In genomic region chr5:31334061-31334700, GRCh38 we compare ENCODE assay signal across 29 cellular contexts.
"Had no signal": no experiment of that assay in that cellular context is flagged by ENCODE, and none has a peak within 500 bp of the region (broad histone marks: within the 10 kb centered on the region; RNA-seq: fewer than 3 reads in every experiment).

No MANE protein-coding gene starts in this region.

- DNase-seq: colonic mucosa; effector CD8-positive, alpha-beta T cell; endodermal cell; foreskin melanocyte; glutamatergic neuron; heart right ventricle; hippocampal formation; left cardiac atrium; left lung; mesendoderm; midbrain; natural killer cell; ovary; posterior cingulate gyrus; psoas muscle; right cardiac atrium; sigmoid colon; stimulated activated CD4-positive, alpha-beta T cell treated with anti-CD3 and anti-CD28 coated beads, Interleukin-2, amount 100 ng/mL, for 24 hours; stimulated activated CD4-positive, alpha-beta T cell treated with anti-CD3 and anti-CD28 coated beads, Interleukin-4, amount 100 ng/mL, for 24 hours; stimulated activated naive CD4-positive, alpha-beta T cell treated with Interleukin-2 at 50 U/mL for 16 hours; stomach; thyroid gland; trophoblast cell had no signal

- H3K4me1 Mint-ChIP-seq: natural killer cell; stimulated activated effector memory CD8-positive, alpha-beta T cell treated with anti-CD3 and anti-CD28 coated beads, Interleukin-12 subunit alpha, Interleukin-12 subunit beta, amount 100 ng/mL, for 72 hours had no signal

- H3K4me3 ChIP-seq: colonic mucosa, esophagus muscularis mucosa, heart right ventricle, left lung, ovary, psoas muscle, sigmoid colon, stomach, thyroid gland, vagina had no signal

- H3K4me1 ChIP-seq: colonic mucosa, esophagus muscularis mucosa, heart right ventricle, left lung, psoas muscle, sigmoid colon, stomach, thyroid gland, vagina had no signal

- H3K36me3 Mint-ChIP-seq: natural killer cell; stimulated activated effector memory CD8-positive, alpha-beta T cell treated with anti-CD3 and anti-CD28 coated beads, Interleukin-12 subunit alpha, Interleukin-12 subunit beta, amount 100 ng/mL, for 72 hours had no signal

- H3K9me3 Mint-ChIP-seq: dendritic cell treated with granulocyte-macrophage colony-stimulating factor and Interleukin-4, amounts not matched to agents 40 ng/mL and 50 ng/mL, for 4 days; endodermal cell; stimulated activated effector memory CD8-positive, alpha-beta T cell treated with anti-CD3 and anti-CD28 coated beads, Interleukin-12 subunit alpha, Interleukin-12 subunit beta, amount 100 ng/mL, for 72 hours had no signal

- FAIRE-seq: islet of Langerhans had no signal

- H3K27ac Mint-ChIP-seq: dendritic cell treated with granulocyte-macrophage colony-stimulating factor and Interleukin-4, amounts not matched to agents 40 ng/mL and 50 ng/mL, for 4 days; endodermal cell; natural killer cell; stimulated activated effector memory CD8-positive, alpha-beta T cell treated with anti-CD3 and anti-CD28 coated beads, Interleukin-12 subunit alpha, Interleukin-12 subunit beta, amount 100 ng/mL, for 72 hours had no signal

- H3K4me3 Mint-ChIP-seq: dendritic cell treated with granulocyte-macrophage colony-stimulating factor and Interleukin-4, amounts not matched to agents 40 ng/mL and 50 ng/mL, for 4 days; endodermal cell; natural killer cell; stimulated activated effector memory CD8-positive, alpha-beta T cell treated with anti-CD3 and anti-CD28 coated beads, Interleukin-12 subunit alpha, Interleukin-12 subunit beta, amount 100 ng/mL, for 72 hours had no signal

- ATAC-seq: heart right ventricle; left cardiac atrium; left lung; natural killer cell; psoas muscle; right cardiac atrium; stimulated activated effector memory CD8-positive, alpha-beta T cell treated with anti-CD3 and anti-CD28 coated beads, Interleukin-12 subunit alpha, Interleukin-12 subunit beta, amount 100 ng/mL, for 72 hours had no signal

- H3K9me3 ChIP-seq: colonic mucosa, esophagus muscularis mucosa, heart right ventricle, left lung, neutrophil, ovary, psoas muscle, sigmoid colon, stomach, thyroid gland, vagina had no signal

- H3K27me3 ChIP-seq: colonic mucosa, esophagus muscularis mucosa, left lung, neutrophil, ovary, sigmoid colon, stomach, thyroid gland, vagina had no signal

- H3K36me3 ChIP-seq: colonic mucosa, esophagus muscularis mucosa, heart right ventricle, left lung, neutrophil, ovary, sigmoid colon, stomach, thyroid gland, vagina had no signal

- H3K27ac ChIP-seq: colonic mucosa, esophagus muscularis mucosa, heart right ventricle, left lung, neutrophil, ovary, psoas muscle, sigmoid colon, stomach, thyroid gland, vagina had no signal
